ENCODE assay signal across 12 cellular contexts in the genomic region with DNA sequence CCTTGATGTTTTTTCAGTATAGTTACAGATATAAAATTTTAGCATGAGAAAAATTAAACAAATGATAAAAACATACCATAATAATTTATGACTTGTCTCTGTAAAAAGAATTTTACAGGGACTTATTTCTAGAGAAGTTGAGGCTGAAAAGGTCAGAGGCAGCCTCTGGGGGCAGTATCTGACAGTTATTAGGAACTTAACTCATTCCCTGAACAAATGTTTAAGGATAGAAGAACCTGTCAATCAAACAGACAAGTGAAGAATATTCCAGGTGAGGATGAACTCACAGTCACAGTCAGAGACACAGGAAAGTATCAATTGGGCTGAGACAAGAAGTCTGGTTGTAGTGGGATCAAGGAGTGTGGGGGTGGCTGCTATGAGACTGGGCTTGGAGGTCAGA. TPM values are rescaled to one million over a fixed set of nuclear protein-coding genes. Genes with fewer than 3 reads are reported as not detected.
DNase-seq lines count a peak whose midpoint lies in the region; ATAC-seq, FAIRE-seq and TF ChIP-seq lines count a peak whose summit lies in the region.
"Had no signal": no experiment of that assay in that cellular context is flagged by ENCODE, and none has a peak within 500 bp of the region (broad histone marks: within the 10 kb centered on the region; RNA-seq: fewer than 3 reads in every experiment).

No MANE protein-coding gene starts in this region.

- H3K9me3 ChIP-seq in K562 (replicated peaks; ENCODE audit: control insufficient read depth, insufficient read depth, low read depth, low read length) = no peaks in the 10 kb centered on the region
- H3K9me3 ChIP-seq: esophagus muscularis mucosa had no signal

- BruUV-seq in K562 (replicated peaks; lab: Mats Ljungman, UMichigan) = no TSS peak

- no peak overlapping the region for H3K27ac Mint-ChIP-seq in progenitor cell of endocrine pancreas
- H3K27ac Mint-ChIP-seq: activated CD8-positive, alpha-beta T cell treated with anti-CD3 and anti-CD28 coated beads, Interleukin-2, amount 10 ng/mL, durations not matched to agents 7 days and 5 days; T-helper 2 cell treated with Interferon-gamma antibody and Interleukin-4, amounts not matched to agents 5 μg/mL and 100 μg/mL, for 36 hours had no signal

- in situ Hi-C loops in K562 (cut with MboI) = no loop called here

- no peaks in the 10 kb centered on the region for H3K4me1 ChIP-seq in K562 (replicated peaks in 1 of 2; ENCODE audit: control insufficient read depth in 2 of 2, insufficient read depth in 2 of 2, low read length in 2 of 2)
- H3K4me1 ChIP-seq: esophagus muscularis mucosa had no signal

- H3K4me3 Mint-ChIP-seq in progenitor cell of endocrine pancreas (ENCODE audit: low read depth) = no peak overlapping the region
- H3K4me3 Mint-ChIP-seq: activated CD8-positive, alpha-beta T cell treated with anti-CD3 and anti-CD28 coated beads, Interleukin-2, amount 10 ng/mL, durations not matched to agents 7 days and 5 days; T-helper 2 cell treated with Interferon-gamma antibody and Interleukin-4, amounts not matched to agents 5 μg/mL and 100 μg/mL, for 36 hours had no signal

- no peaks in the 10 kb centered on the region for H3K36me3 ChIP-seq in K562 (ENCODE audit: control insufficient read depth, insufficient read depth, low read length)
- H3K36me3 ChIP-seq: esophagus muscularis mucosa had no signal

- no peak overlapping the region for H3K4me3 ChIP-seq in K562
- H3K4me3 ChIP-seq: esophagus muscularis mucosa had no signal

- no peak for TF ChIP-seq EP300 in K562 (IDR thresholded peaks at IDR 0.05; ENCODE audit: low read length)

- peak; percentile 41 for DNase-seq in DMS53 (lab: John Stamatoyannopoulos, UW)
- DNase-seq in DMS53 treated with DMSO at 0.1 percent for 48 hours (lab: John Stamatoyannopoulos, UW; ENCODE audit: unreplicated experiment) = no peak
- DNase-seq in K562 (ENCODE audit: extremely low read depth in 1 of 4, low spot score in 3 of 4) = no peak
- no peak for DNase-seq in progenitor cell of endocrine pancreas (ENCODE audit: low spot score, unreplicated experiment)
- no peak for DNase-seq in NCI-H2107 (lab: John Stamatoyannopoulos, UW)
- DNase-seq in islet precursor cell = no peak
- DNase-seq: activated CD8-positive, alpha-beta T cell treated with anti-CD3 and anti-CD28 coated beads, Interleukin-2, amount 10 ng/mL, durations not matched to agents 7 days and 5 days; activated gamma-delta T cell treated with Interleukin-2 at 50 U/mL for 16 hours had no signal

- H3K79me2 ChIP-seq in K562 (ENCODE audit: control insufficient read depth, insufficient read depth, low read length) = no peaks in the 10 kb centered on the region

- no peak for TF ChIP-seq RAD21 in K562 (CRISPR knock-in tag; conservative IDR thresholded peaks at IDR 0.05 in 1 of 2, IDR thresholded peaks at IDR 0.05 in 1 of 2)

- H3K36me3 Mint-ChIP-seq in progenitor cell of endocrine pancreas (ENCODE audit: insufficient read depth) = no peaks in the 10 kb centered on the region

- H3K9ac ChIP-seq in K562 (ENCODE audit: insufficient read depth in 1 of 2, low read depth in 2 of 2, low read length in 2 of 2) = no peak overlapping the region

- no peaks in the 10 kb centered on the region; a peak in 1 of 5 replicates for H3K27me3 ChIP-seq in K562 (ENCODE audit: control insufficient read depth in 2 of 2, insufficient read depth in 2 of 2, low read length in 2 of 2)
- H3K27me3 ChIP-seq: esophagus muscularis mucosa had no signal

- intact Hi-C loops in K562 (cut with micrococcal nuclease) = no loop called here

- TF ChIP-seq CTCF in LNCAP (IDR thresholded peaks at IDR 0.05) (peak; percentile 41; the same call in 1 of the 2 replicates), K562 (IDR thresholded peaks at IDR 0.05 in 2 of 3, conservative IDR thresholded peaks at IDR 0.05 in 1 of 3; ENCODE audit: insufficient read depth in 2 of 3, low read depth in 1 of 3, low read length in 3 of 3) (peak in 2 of 3 experiments; percentile 16 to 29; a peak in 2 of 6 replicates), progenitor cell of endocrine pancreas (IDR thresholded peaks at IDR 0.05; ENCODE audit: unreplicated experiment) (peak; percentile 50)

- no peaks in the 10 kb centered on the region for H3K9me3 Mint-ChIP-seq in progenitor cell of endocrine pancreas (ENCODE audit: low read depth)
- H3K9me3 Mint-ChIP-seq: T-helper 2 cell treated with Interferon-gamma antibody and Interleukin-4, amounts not matched to agents 5 μg/mL and 100 μg/mL, for 36 hours had no signal

- H3K27ac ChIP-seq in K562 (ENCODE audit: extremely low read depth, low read depth, low read length) = no peak overlapping the region
- H3K27ac ChIP-seq: esophagus muscularis mucosa had no signal

- H3K4me1 Mint-ChIP-seq in progenitor cell of endocrine pancreas (ENCODE audit: low read depth) = no peaks in the 10 kb centered on the region

- CTCF ChIA-PET in K562 (lab: Yijun Ruan, JAX; ENCODE audit: low intra/inter-chr PET ratio) = no interaction called here

- H4K20me1 ChIP-seq in K562 (replicated peaks; ENCODE audit: control insufficient read depth, insufficient read depth, low read length) = no peaks in the 10 kb centered on the region

- H3K27me3 Mint-ChIP-seq in progenitor cell of endocrine pancreas = peaks cover 14% of the 10 kb centered on the region

- no peak for ATAC-seq in K562
- ATAC-seq in GM19023 (IDR thresholded peaks at IDR 0.05; ENCODE audit: unreplicated experiment) = no peak
- ATAC-seq: activated CD8-positive, alpha-beta T cell treated with anti-CD3 and anti-CD28 coated beads, Interleukin-2, amount 10 ng/mL, durations not matched to agents 7 days and 5 days had no signal

- no peak for TF ChIP-seq POLR2A in K562 (conservative IDR thresholded peaks at IDR 0.05)

- no peak for FAIRE-seq in K562 (lab: Jason Lieb, UNC)

- H3K9me1 ChIP-seq in K562 (ENCODE audit: control insufficient read depth, insufficient read depth, low read length) = no peaks in the 10 kb centered on the region

- H3K4me2 ChIP-seq in K562 (ENCODE audit: insufficient read depth, low read length) = no peak overlapping the region

- H2AFZ ChIP-seq in K562 (ENCODE audit: low read depth, low read length) = no peak overlapping the region

- POLR2A ChIA-PET in K562 (lab: Yijun Ruan, JAX) = no interaction called here

TF ChIP-seq in K562, 482 proteins besides CTCF, POLR2A, EP300 and RAD21:
- TF ChIP-seq, protein P1, sequence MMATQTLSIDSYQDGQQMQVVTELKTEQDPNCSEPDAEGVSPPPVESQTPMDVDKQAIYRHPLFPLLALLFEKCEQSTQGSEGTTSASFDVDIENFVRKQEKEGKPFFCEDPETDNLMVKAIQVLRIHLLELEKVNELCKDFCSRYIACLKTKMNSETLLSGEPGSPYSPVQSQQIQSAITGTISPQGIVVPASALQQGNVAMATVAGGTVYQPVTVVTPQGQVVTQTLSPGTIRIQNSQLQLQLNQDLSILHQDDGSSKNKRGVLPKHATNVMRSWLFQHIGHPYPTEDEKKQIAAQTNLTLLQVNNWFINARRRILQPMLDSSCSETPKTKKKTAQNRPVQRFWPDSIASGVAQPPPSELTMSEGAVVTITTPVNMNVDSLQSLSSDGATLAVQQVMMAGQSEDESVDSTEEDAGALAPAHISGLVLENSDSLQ (IDR thresholded peaks at IDR 0.05) = peak; percentile 76
- TF ChIP-seq, protein P2, sequence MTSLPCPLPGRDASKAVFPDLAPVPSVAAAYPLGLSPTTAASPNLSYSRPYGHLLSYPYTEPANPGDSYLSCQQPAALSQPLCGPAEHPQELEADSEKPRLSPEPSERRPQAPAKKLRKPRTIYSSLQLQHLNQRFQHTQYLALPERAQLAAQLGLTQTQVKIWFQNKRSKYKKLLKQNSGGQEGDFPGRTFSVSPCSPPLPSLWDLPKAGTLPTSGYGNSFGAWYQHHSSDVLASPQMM (CRISPR knock-in tag; IDR thresholded peaks at IDR 0.05) = no peak
- TF ChIP-seq, protein P3, sequence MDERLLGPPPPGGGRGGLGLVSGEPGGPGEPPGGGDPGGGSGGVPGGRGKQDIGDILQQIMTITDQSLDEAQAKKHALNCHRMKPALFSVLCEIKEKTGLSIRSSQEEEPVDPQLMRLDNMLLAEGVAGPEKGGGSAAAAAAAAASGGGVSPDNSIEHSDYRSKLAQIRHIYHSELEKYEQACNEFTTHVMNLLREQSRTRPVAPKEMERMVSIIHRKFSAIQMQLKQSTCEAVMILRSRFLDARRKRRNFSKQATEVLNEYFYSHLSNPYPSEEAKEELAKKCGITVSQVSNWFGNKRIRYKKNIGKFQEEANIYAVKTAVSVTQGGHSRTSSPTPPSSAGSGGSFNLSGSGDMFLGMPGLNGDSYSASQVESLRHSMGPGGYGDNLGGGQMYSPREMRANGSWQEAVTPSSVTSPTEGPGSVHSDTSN (CRISPR knock-in tag; IDR thresholded peaks at IDR 0.05; ENCODE audit: low read depth) = no peak
- TF ChIP-seq, protein P3 (tag; conservative IDR thresholded peaks at IDR 0.05; ENCODE audit: low read depth) = peak; percentile 27; the same call in 1 of the 2 replicates
TF ChIP-seq in K562: peak in this region for 2.

RNA-seq across cellular contexts. Expression of a gene that starts 7.3 kb away (rescaled TPM):
- 0.62 and 1.2 TPM in 2 replicates for total RNA-seq in K562 (2011; cell fraction: chromatin; rRNA removed; ENCODE audit: low replicate concordance)
- total RNA-seq in K562 (2011; cell fraction: nucleolus; rRNA removed) = 0.50 and 1.6 TPM in 2 replicates
- 0.46 and 0.51 TPM in 2 replicates for total RNA-seq in K562 (2011; cell fraction: nucleoplasm; rRNA removed)
- total RNA-seq in K562 (2014; rRNA removed) (0.20 TPM in 1 of 2 replicates, not detected in the other), K562 (2014; rRNA removed; fragmentation: Illumina TruSeq; extraction: Trizol) (0.11 TPM in 1 of 2 replicates, not detected in the other), K562 (2015; rRNA removed; fragmentation: Illumina TruSeq; extraction: Trizol) (0.04 and 0.18 TPM in 2 replicates), K562 (2021) (0.53 and 0.74 TPM in 2 replicates), progenitor cell of endocrine pancreas (1.1 and 3.8 TPM in 2 replicates)
- polyA plus RNA-seq in K562 (2011; rRNA removed) (0.07 and 0.13 TPM in 2 replicates), K562 (2014; fragmentation: Illumina TruSeq; extraction: Trizol) (0.07 and 0.22 TPM in 2 replicates), K562 (2014; fragmentation: Nextera tagmentation; extraction: Ambion mirVana) (under 1 TPM; 0.11 to 0.21 TPM), K562 (2014; rRNA removed) (not detected in 2 replicates)
- polyA plus RNA-seq in K562 (2011; cell fraction: cytosol; rRNA removed) = 0.07 TPM in 1 of 2 replicates, not detected in the other
- polyA plus RNA-seq in K562 (2011; cell fraction: nucleus; rRNA removed) = 0.20 TPM in 2 replicates
- polyA plus RNA-seq in K562 (2012) = 0.14 and 0.32 TPM in 2 replicates
- polyA minus RNA-seq in K562 (2011; rRNA and poly(A)+ RNA removed) = 0.03 and 0.04 TPM in 2 replicates
- polyA minus RNA-seq in K562 (2011; cell fraction: cytosol; rRNA and poly(A)+ RNA removed) = not detected in 2 replicates
- 0.13 and 0.22 TPM in 2 replicates for polyA minus RNA-seq in K562 (2011; cell fraction: nucleus; rRNA and poly(A)+ RNA removed)
- total RNA-seq: activated CD8-positive, alpha-beta T cell treated with anti-CD3 and anti-CD28 coated beads, Interleukin-2, amount 10 ng/mL, durations not matched to agents 7 days and 5 days had no signal
